8 cellular contexts compared by ENCODE assay signal in the genomic region with DNA sequence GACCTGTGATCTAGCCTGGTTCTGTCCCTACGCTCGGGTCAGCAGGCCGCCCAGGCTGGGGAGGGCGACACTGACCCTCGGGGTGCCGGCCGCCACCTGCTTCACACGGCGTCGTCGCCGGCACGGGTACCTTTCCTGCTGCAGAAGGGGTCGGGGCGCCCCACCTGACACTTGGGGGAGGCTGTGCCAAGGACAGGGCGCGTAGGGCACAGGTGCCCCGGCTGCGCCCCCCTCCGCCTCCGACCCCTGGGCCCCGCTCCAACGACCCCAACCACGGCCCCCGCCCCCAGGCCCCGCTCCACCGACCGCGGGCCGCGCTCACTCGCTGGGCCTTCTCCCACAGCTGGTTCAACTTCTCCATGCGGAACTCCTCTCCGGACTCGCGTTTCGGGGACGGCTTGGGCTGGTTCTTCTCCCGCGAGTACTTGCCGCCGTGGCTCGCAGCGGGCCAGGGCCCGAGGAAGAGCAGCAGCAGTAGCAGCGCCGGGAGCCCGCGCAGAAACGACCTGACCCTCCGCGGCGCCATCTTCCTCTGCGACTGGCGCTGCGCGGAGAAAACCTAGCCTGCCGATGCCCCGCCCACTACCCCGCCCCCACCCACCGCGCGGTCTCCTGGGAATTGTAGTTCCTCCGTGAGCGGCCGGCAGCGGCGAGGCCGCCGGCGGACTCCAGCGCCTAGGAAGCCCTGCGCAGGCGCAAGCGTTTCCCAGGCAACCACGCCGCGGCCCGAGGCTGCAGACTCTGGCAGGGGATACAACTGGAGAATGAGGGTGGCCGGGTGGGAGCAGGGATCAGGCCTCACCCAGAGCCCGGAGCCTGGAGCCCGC. TPM values are rescaled to one million over a fixed set of nuclear protein-coding genes. Genes with fewer than 3 reads are reported as not detected.
DNase-seq lines count a peak whose midpoint lies in the region; ATAC-seq lines count a peak whose summit lies in the region.

LRPAP1 (minus strand) TSS at position 536 of the 827 bp plus-strand sequence; CDS start at position 526, 10 bp downstream.

- peaks cover 4% of the 10 kb centered on the region for H3K36me3 Mint-ChIP-seq in CD4-positive, CD25-positive, alpha-beta regulatory T cell
- H3K36me3 Mint-ChIP-seq in effector memory CD8-positive, alpha-beta T cell (ENCODE audit: insufficient read depth) = peaks cover 43% of the 10 kb centered on the region
- H3K36me3 Mint-ChIP-seq in memory B cell = peaks cover 4% of the 10 kb centered on the region

- H3K4me1 ChIP-seq in CD4-positive, CD25-positive, alpha-beta regulatory T cell (ENCODE audit: control insufficient read depth, insufficient read depth, low read length, poor library complexity, severe bottlenecking) = peaks cover 24% of the 10 kb centered on the region

- H3K4me3 Mint-ChIP-seq in CD4-positive, CD25-positive, alpha-beta regulatory T cell = peak within 1 kb of the TSS; percentile 91 to 99 (median 98)
- peak within 1 kb of the TSS; percentile 97 to 98 for H3K4me3 Mint-ChIP-seq in effector memory CD8-positive, alpha-beta T cell
- peak within 1 kb of the TSS; percentile 99 for H3K4me3 Mint-ChIP-seq in memory B cell

- peaks cover 12% of the 10 kb centered on the region for H3K36me3 ChIP-seq in CD4-positive, CD25-positive, alpha-beta regulatory T cell (ENCODE audit: control insufficient read depth, insufficient read depth, low read length)

- H3K27me3 ChIP-seq in CD4-positive, CD25-positive, alpha-beta regulatory T cell (ENCODE audit: control insufficient read depth, insufficient read depth, low read length) = no peaks in the 10 kb centered on the region

- peaks cover 0 to 7% (median 0%) of the 10 kb centered on the region in 7 donors for H3K9me3 Mint-ChIP-seq in CD4-positive, CD25-positive, alpha-beta regulatory T cell
- no peaks in the 10 kb centered on the region for H3K9me3 Mint-ChIP-seq in effector memory CD8-positive, alpha-beta T cell
- H3K9me3 Mint-ChIP-seq in memory B cell = peaks cover 5% of the 10 kb centered on the region

- no peaks in the 10 kb centered on the region for H3K27me3 Mint-ChIP-seq in CD4-positive, CD25-positive, alpha-beta regulatory T cell
- H3K27me3 Mint-ChIP-seq in effector memory CD8-positive, alpha-beta T cell = peaks cover 8 to 18% of the 10 kb centered on the region in 2 donors
- H3K27me3 Mint-ChIP-seq in memory B cell = peaks cover 6% of the 10 kb centered on the region

- peaks cover 5 to 46% (median 24%) of the 10 kb centered on the region in 4 donors for H3K4me1 Mint-ChIP-seq in CD4-positive, CD25-positive, alpha-beta regulatory T cell
- peaks cover 32 to 38% of the 10 kb centered on the region in 2 donors for H3K4me1 Mint-ChIP-seq in effector memory CD8-positive, alpha-beta T cell (ENCODE audit: low read depth in 2 of 2)
- H3K4me1 Mint-ChIP-seq in memory B cell = peaks cover 24% of the 10 kb centered on the region

- ATAC-seq in CD4-positive, CD25-positive, alpha-beta regulatory T cell (ENCODE audit: low read depth in 2 of 2) = peak; percentile 90 to 91
- ATAC-seq in GM19452 (IDR thresholded peaks at IDR 0.05; ENCODE audit: unreplicated experiment) (peak; percentile 79), memory B cell (ENCODE audit: low read depth) (peak; percentile 88)
- ATAC-seq in effector memory CD8-positive, alpha-beta T cell (replicated peaks) = peak; percentile 92

- no peaks in the 10 kb centered on the region for H3K9me3 ChIP-seq in CD4-positive, CD25-positive, alpha-beta regulatory T cell (ENCODE audit: control insufficient read depth in 2 of 2, low read length in 2 of 2)

- DNase-seq in CD4-positive, CD25-positive, alpha-beta regulatory T cell = peak; percentile 82 to 90 (median 83)
- DNase-seq in HPDE6-E6E7 (ENCODE audit: extremely low spot score) (peak; percentile 97), NK-92 (lab: John Stamatoyannopoulos, UW; ENCODE audit: unreplicated experiment) (peak; percentile 28), memory B cell (ENCODE audit: low spot score in 2 of 2) (peak; percentile 79 to 84)
- DNase-seq in effector memory CD8-positive, alpha-beta T cell = peak; percentile 68 to 79 (median 75)
- peak; percentile 82 for DNase-seq in stimulated activated CD8-positive, alpha-beta memory T cell treated with anti-CD3 and anti-CD28 coated beads, Interleukin-12 subunit alpha, Interleukin-12 subunit beta, amount 100 ng/mL, for 24 hours (ENCODE audit: extremely low read depth)

- POLR2A ChIA-PET in activated CD8-positive, alpha-beta memory T cell treated with anti-CD3 and anti-CD28 coated beads for 36 hours (lab: Charles Lee) = interaction anchor here (0.7 kb wide), 1 partner anchor 331 kb away, joined by 3 read pairs; no protein-coding TSS in a partner anchor

- CTCF ChIA-PET in activated CD8-positive, alpha-beta memory T cell treated with anti-CD3 and anti-CD28 coated beads for 36 hours (lab: Charles Lee) = no interaction called here

- H3K27ac ChIP-seq in CD4-positive, CD25-positive, alpha-beta regulatory T cell (ENCODE audit: insufficient read depth, low read length, poor library complexity, severe bottlenecking) = peak within 1 kb of the TSS; percentile 61

- H3K27ac Mint-ChIP-seq in CD4-positive, CD25-positive, alpha-beta regulatory T cell = peak within 1 kb of the TSS; percentile 48 to 98 (median 98)
- H3K27ac Mint-ChIP-seq in effector memory CD8-positive, alpha-beta T cell = peak within 1 kb of the TSS; percentile 94 to 96
- peak within 1 kb of the TSS; percentile 92 for H3K27ac Mint-ChIP-seq in memory B cell

- H3K4me3 ChIP-seq in CD4-positive, CD25-positive, alpha-beta regulatory T cell (ENCODE audit: low read depth, low read length) = peak within 1 kb of the TSS; percentile 93

RNA-seq across cellular contexts. Expression of gene LRPAP1, which starts in this region (rescaled TPM):
- 99.2 TPM for total RNA-seq in CD4-positive, CD25-positive, alpha-beta regulatory T cell
- polyA plus RNA-seq in CD4-positive, CD25-positive, alpha-beta regulatory T cell = 100 to 1,000 TPM in 1 of 4 donors, 10 to 100 TPM in 3; 78.4 to 111 (median 95.1) TPM
- total RNA-seq in activated CD8-positive, alpha-beta memory T cell treated with anti-CD3 and anti-CD28 coated beads for 36 hours = 10 to 100 TPM; 87.5 to 90.1 TPM

Comparison
In these comparisons a context has a peak if more than half of its experiments do, and no peak if none do; other contexts are left out.
1. Peak in every context shown above with its lines: DNase-seq, ATAC-seq, H3K4me3 ChIP-seq and H3K27ac ChIP-seq.
2. DNase-seq: peak in every context shown above with its lines; median percentile 97 in HPDE6-E6E7; 83 in CD4-positive, CD25-positive, alpha-beta regulatory T cell; 82 in stimulated activated CD8-positive, alpha-beta memory T cell treated with anti-CD3 and anti-CD28 coated beads, Interleukin-12 subunit alpha, Interleukin-12 subunit beta, amount 100 ng/mL, for 24 hours; 82 in memory B cell; 75 in effector memory CD8-positive, alpha-beta T cell; 28 in NK-92.